8 cellular contexts compared by ENCODE assay signal in the genomic region with DNA sequence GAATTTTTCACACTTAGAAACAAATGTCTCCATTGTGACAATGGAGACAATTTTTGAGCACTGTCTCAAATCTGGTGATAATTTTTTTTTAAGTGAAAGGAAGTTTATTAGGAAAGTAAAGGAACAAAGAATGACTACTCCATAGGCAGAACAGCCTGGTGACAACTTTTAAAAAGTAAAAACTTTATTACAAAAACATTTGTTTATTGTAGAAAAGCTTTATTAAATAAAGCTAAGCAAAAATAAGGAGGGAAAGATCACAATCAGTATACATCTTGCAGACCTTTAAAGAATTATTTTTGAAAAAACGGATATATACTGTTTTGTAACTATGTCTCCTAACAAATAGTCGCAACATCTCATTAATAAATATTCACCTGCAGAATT. TPM values are rescaled to one million over a fixed set of nuclear protein-coding genes. Genes with fewer than 3 reads are reported as not detected.
A peak's percentile ranks its signal among the peaks of the same experiment; 100 is the strongest.
DNase-seq lines count a peak whose midpoint lies in the region; ATAC-seq, FAIRE-seq and TF ChIP-seq lines count a peak whose summit lies in the region.

No MANE protein-coding gene starts in this region.

- H3K9ac ChIP-seq in fibroblast of lung (ENCODE audit: insufficient read depth, low read length), result peak overlapping the region; percentile 80
- H3K9ac ChIP-seq in rectal smooth muscle tissue (ENCODE audit: low read length), result no peak overlapping the region

- H3K4me2 ChIP-seq in fibroblast of lung (ENCODE audit: extremely low read depth, insufficient read depth, low read length), result peak overlapping the region; percentile 79

- H2AFZ ChIP-seq in fibroblast of lung (ENCODE audit: low read length), result no peak overlapping the region

- H3K4me1 ChIP-seq in SJSA1 (replicated peaks) (peaks cover 13% of the 10 kb centered on the region), fibroblast of lung (ENCODE audit: control insufficient read depth, extremely low read depth, insufficient read depth, low read length) (no peaks in the 10 kb centered on the region), rectal smooth muscle tissue (ENCODE audit: control insufficient read depth, insufficient read depth, low read length) (peaks cover 3% of the 10 kb centered on the region)

- no peaks in the 10 kb centered on the region for H3K9me3 ChIP-seq in SJSA1 (replicated peaks)
- H3K9me3 ChIP-seq in fibroblast of lung (ENCODE audit: control insufficient read depth, insufficient read depth, low read depth, low read length), result no peaks in the 10 kb centered on the region

- ATAC-seq in GM18520 (IDR thresholded peaks at IDR 0.05; ENCODE audit: unreplicated experiment) (no peak), GM21367 (IDR thresholded peaks at IDR 0.05; ENCODE audit: unreplicated experiment) (no peak)

- DNase-seq in SJSA1 (ENCODE audit: low read depth in 1 of 2, low spot score in 2 of 2) (no peak), fibroblast of lung (ENCODE audit: low read depth in 2 of 2) (no peak), DMS153 treated with DMSO at 0.1 percent for 48 hours (lab: John Stamatoyannopoulos, UW; ENCODE audit: unreplicated experiment) (no peak), midbrain (lab: John Stamatoyannopoulos, UW) (no peak)

- H3K27ac ChIP-seq in SJSA1 (no peak overlapping the region; the same call in 1 of the 2 replicates), fibroblast of lung (ENCODE audit: insufficient read depth, low read length) (peak overlapping the region; percentile 84), rectal smooth muscle tissue (ENCODE audit: low read depth, low read length) (no peak overlapping the region)

- no peak for TF ChIP-seq CTCF in fibroblast of lung (conservative IDR thresholded peaks at IDR 0.05 in 1 of 2, IDR thresholded peaks at IDR 0.05 in 1 of 2; ENCODE audit: low read depth in 1 of 2, low read length in 2 of 2)

- H3K27me3 ChIP-seq in SJSA1 (replicated peaks) (no peaks in the 10 kb centered on the region; the same call in 1 of the 2 replicates), fibroblast of lung (ENCODE audit: control insufficient read depth, insufficient read depth, low read length) (no peaks in the 10 kb centered on the region), rectal smooth muscle tissue (ENCODE audit: control insufficient read depth, insufficient read depth, low read length) (no peaks in the 10 kb centered on the region)

- H3K79me2 ChIP-seq in fibroblast of lung (ENCODE audit: control insufficient read depth, insufficient read depth, low read length), result no peaks in the 10 kb centered on the region

- no peaks in the 10 kb centered on the region for H4K20me1 ChIP-seq in fibroblast of lung (ENCODE audit: control insufficient read depth, extremely low read depth, insufficient read depth, low read length)

- FAIRE-seq in G401.6 (lab: Jason Lieb, UNC), result peak; percentile 63

- H3K36me3 ChIP-seq in SJSA1 (no peaks in the 10 kb centered on the region), fibroblast of lung (ENCODE audit: control insufficient read depth, insufficient read depth, low read length) (no peaks in the 10 kb centered on the region), rectal smooth muscle tissue (ENCODE audit: control insufficient read depth, insufficient read depth, low read length) (no peaks in the 10 kb centered on the region)

- H3K4me3 ChIP-seq in SJSA1 (peak overlapping the region; percentile 53), fibroblast of lung (replicated peaks in 1 of 4; ENCODE audit: control extremely low read depth in 1 of 4, insufficient read depth in 1 of 4, low read depth in 3 of 4, low read length in 4 of 4) (peak overlapping the region; percentile 68 to 94 (median 76)), rectal smooth muscle tissue (ENCODE audit: low read length) (peak overlapping the region; percentile 93)

RNA-seq across cellular contexts. Expression of a gene that starts 0.7 kb away (rescaled TPM):
- total RNA-seq in SJSA1 (2014; rRNA removed; shearing (Covaris generic)), result 6.2 and 12.2 TPM in 2 replicates
- 9.5 and 9.9 TPM in 2 replicates for total RNA-seq in fibroblast of lung
- polyA plus RNA-seq in fibroblast of lung, result 9.6 and 14.9 TPM in 2 replicates
- 7.4 and 8.6 TPM in 2 replicates for polyA plus RNA-seq in fibroblast of lung (2012)
- not detected in 2 replicates for polyA minus RNA-seq in fibroblast of lung (ENCODE audit: low replicate concordance)

RNA-seq across cellular contexts. Expression of a gene that starts 6.0 kb away (rescaled TPM):
- 14.1 and 24.7 TPM in 2 replicates for total RNA-seq in SJSA1 (2014; rRNA removed; shearing (Covaris generic))
- total RNA-seq in fibroblast of lung, result 32.1 and 34.0 TPM in 2 replicates
- polyA plus RNA-seq in fibroblast of lung, result 10.8 and 11.6 TPM in 2 replicates
- 14.9 and 16.8 TPM in 2 replicates for polyA plus RNA-seq in fibroblast of lung (2012)
- 1.7 and 2.9 TPM in 2 replicates for polyA minus RNA-seq in fibroblast of lung (ENCODE audit: low replicate concordance)
